21 cellular contexts compared by ENCODE assay signal in the genomic region with DNA sequence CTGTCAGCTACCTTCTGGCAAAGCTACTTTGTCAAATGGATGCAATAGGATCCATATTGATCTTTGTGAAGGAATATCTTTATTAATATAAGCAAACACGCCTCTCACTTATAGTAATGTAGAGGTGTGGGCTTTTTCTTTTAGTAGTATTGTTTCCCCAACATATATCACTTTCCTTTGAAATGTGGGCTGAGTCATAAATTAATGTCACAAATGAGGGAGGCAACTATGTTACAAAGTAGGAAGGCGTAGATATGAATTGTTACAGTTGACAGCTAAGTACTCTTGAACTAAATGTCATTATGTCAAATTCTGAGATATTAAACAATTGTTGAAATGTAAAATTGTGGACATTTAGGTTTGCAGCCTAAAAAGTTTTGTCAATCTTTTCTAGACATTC. TPM values are rescaled to one million over a fixed set of nuclear protein-coding genes. Genes with fewer than 3 reads are reported as not detected.
A peak's percentile ranks its signal among the peaks of the same experiment; 100 is the strongest.
DNase-seq lines count a peak whose midpoint lies in the region; ATAC-seq, FAIRE-seq and TF ChIP-seq lines count a peak whose summit lies in the region.
"Had no signal": no experiment of that assay in that cellular context is flagged by ENCODE, and none has a peak within 500 bp of the region (broad histone marks: within the 10 kb centered on the region; RNA-seq: fewer than 3 reads in every experiment).

No MANE protein-coding gene starts in this region.

- peaks cover 15% of the 10 kb centered on the region for H3K4me1 Mint-ChIP-seq in neural crest cell

- FAIRE-seq in HTR-8/SVneo (lab: Jason Lieb, UNC) = peak; percentile 13
- FAIRE-seq: G401.6, GM12892, H1 had no signal

- H3K36me3 Mint-ChIP-seq in neural crest cell (ENCODE audit: low read depth) = no peaks in the 10 kb centered on the region
- H3K36me3 Mint-ChIP-seq: CD4-positive, CD25-positive, alpha-beta regulatory T cell; CD8-positive, alpha-beta T cell had no signal

- H3K4me3 Mint-ChIP-seq in neural crest cell = peak overlapping the region; percentile 0
- H3K4me3 Mint-ChIP-seq: B cell; CD8-positive, alpha-beta T cell; HFFc6 had no signal

- no peak overlapping the region for H3K4me3 ChIP-seq in HEK293 (ENCODE audit: low read depth, low read length)
- H3K4me3 ChIP-seq: BLaER1, GM23248 had no signal

- peaks cover 5% of the 10 kb centered on the region; the same call in 1 of the 2 replicates for H3K4me1 ChIP-seq in HEK293 (ENCODE audit: control insufficient read depth, insufficient read depth, low read length)
- H3K4me1 ChIP-seq: Caco-2 had no signal

- no peak for DNase-seq in HTR-8/SVneo (ENCODE audit: insufficient read length, low spot score)
- no peak for DNase-seq in neural crest cell (ENCODE audit: low read depth, low spot score)
- DNase-seq in NCI-H146 (lab: John Stamatoyannopoulos, UW) = no peak
- DNase-seq: Caco-2; CD4-positive, CD25-positive, alpha-beta regulatory T cell; CD8-positive, alpha-beta T cell; DMS153; DND-41; GM23248; H7; HCEC 1CT; HFFc6 had no signal

- H3K27ac Mint-ChIP-seq in neural crest cell (ENCODE audit: unreplicated experiment) = no peak overlapping the region
- H3K27ac Mint-ChIP-seq: B cell; CD4-positive, CD25-positive, alpha-beta regulatory T cell; CD8-positive, alpha-beta T cell; HFFc6 had no signal

- ATAC-seq in HG03025 (IDR thresholded peaks at IDR 0.05; ENCODE audit: low FRiP score, unreplicated experiment) (no peak), GM21390 (IDR thresholded peaks at IDR 0.05; ENCODE audit: unreplicated experiment) (no peak)
- ATAC-seq: CD8-positive, alpha-beta T cell had no signal

- H3K27me3 Mint-ChIP-seq in neural crest cell (ENCODE audit: low read depth) = peaks cover 7% of the 10 kb centered on the region

- CTCF ChIA-PET in HEK293 (lab: Yijun Ruan, JAX) = interaction anchor here (0.6 kb wide), 1 partner anchor 12 kb away, joined by 3 read pairs; no protein-coding TSS in a partner anchor

- POLR2A ChIA-PET in HEK293 (lab: Yijun Ruan, JAX) = interaction anchor here (0.6 kb wide), 1 partner anchor 59 kb away, joined by 3 read pairs; no protein-coding TSS in a partner anchor

- no peaks in the 10 kb centered on the region for H3K36me3 ChIP-seq in HEK293 (ENCODE audit: control insufficient read depth in 2 of 2, insufficient read depth in 1 of 2, low read length in 2 of 2)
- H3K36me3 ChIP-seq: BLaER1 had no signal

- no peaks in the 10 kb centered on the region for H3K9me3 Mint-ChIP-seq in neural crest cell
- H3K9me3 Mint-ChIP-seq: CD8-positive, alpha-beta T cell; HFFc6 had no signal

- H3K27ac ChIP-seq in HEK293 (ENCODE audit: extremely low read depth, low read depth, low read length) = no peak overlapping the region
- H3K27ac ChIP-seq: BLaER1, C4-2B, GM23248 had no signal

- TF ChIP-seq CTCF in HEK293 (tag by site-specific recombination; IDR thresholded peaks at IDR 0.05) = no peak
- no peak for TF ChIP-seq CTCF in neural crest cell (conservative IDR thresholded peaks at IDR 0.05)

- H3K9me3 ChIP-seq in HEK293 (ENCODE audit: control insufficient read depth, insufficient read depth, low read depth, low read length) = no peaks in the 10 kb centered on the region
- H3K9me3 ChIP-seq: BLaER1, Caco-2 had no signal

TF ChIP-seq in HEK293, 187 proteins besides CTCF, POLR2A, EP300 and RAD21:
- TF ChIP-seq, protein P1, sequence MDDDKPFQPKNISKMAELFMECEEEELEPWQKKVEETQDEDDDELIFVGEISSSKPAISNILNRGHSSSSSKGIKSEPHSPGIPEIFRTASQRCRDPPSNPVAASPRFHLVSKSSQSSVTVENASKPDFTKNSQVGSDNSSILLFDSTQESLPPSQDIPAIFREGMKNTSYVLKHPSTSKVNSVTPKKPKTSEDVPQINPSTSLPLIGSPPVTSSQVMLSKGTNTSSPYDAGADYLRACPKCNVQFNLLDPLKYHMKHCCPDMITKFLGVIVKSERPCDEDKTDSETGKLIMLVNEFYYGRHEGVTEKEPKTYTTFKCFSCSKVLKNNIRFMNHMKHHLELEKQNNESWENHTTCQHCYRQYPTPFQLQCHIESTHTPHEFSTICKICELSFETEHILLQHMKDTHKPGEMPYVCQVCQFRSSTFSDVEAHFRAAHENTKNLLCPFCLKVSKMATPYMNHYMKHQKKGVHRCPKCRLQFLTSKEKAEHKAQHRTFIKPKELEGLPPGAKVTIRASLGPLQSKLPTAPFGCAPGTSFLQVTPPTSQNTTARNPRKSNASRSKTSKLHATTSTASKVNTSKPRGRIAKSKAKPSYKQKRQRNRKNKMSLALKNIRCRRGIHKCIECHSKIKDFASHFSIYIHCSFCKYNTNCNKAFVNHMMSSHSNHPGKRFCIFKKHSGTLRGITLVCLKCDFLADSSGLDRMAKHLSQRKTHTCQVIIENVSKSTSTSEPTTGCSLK (tag by site-specific recombination; IDR thresholded peaks at IDR 0.05) = no peak
- peak; percentile 38; the same call in 1 of the 2 replicates for TF ChIP-seq EGR2 (tag by site-specific recombination; IDR thresholded peaks at IDR 0.05; ENCODE audit: low read depth)
TF ChIP-seq in HEK293: peak in this region for 1.

RNA-seq across cellular contexts. Expression of gene PPM1E, which starts 2.6 kb away (rescaled TPM):
- 15.2 and 15.5 TPM in 2 replicates for total RNA-seq in neural crest cell
- total RNA-seq: B cell; CD4-positive, CD25-positive, alpha-beta regulatory T cell; CD8-positive, alpha-beta T cell; GM23248; HFFc6 had no signal
